1 cellular context compared by ENCODE assay signal in genomic region chr2:170180031-170180566, GRCh38.
TF ChIP-seq lines count a peak whose summit lies in the region.

No MANE protein-coding gene starts in this region.

TF ChIP-seq in H1, 55 proteins besides CTCF, POLR2A, EP300 and RAD21 (continued from another document):
- TF ChIP-seq BCL11A (IDR thresholded peaks at IDR 0.05; ENCODE audit: low read depth in 2 of 2, low read length in 2 of 2) (no peak), HDAC2 (IDR thresholded peaks at IDR 0.05; ENCODE audit: borderline replicate concordance in 1 of 2, low read depth in 2 of 2, low read length in 2 of 2) (no peak), SIN3A (conservative IDR thresholded peaks at IDR 0.05 in 1 of 2, IDR thresholded peaks at IDR 0.05 in 1 of 2; ENCODE audit: low read depth in 1 of 2, low read length in 2 of 2) (no peak)
